Comparison of ENCODE assay signal across 1 cellular context in genomic region chr11:71787014-71787823, GRCh38.
TF ChIP-seq lines count a peak whose summit lies in the region.

No MANE protein-coding gene starts in this region.

TF ChIP-seq in GM12878, 131 proteins besides CTCF, POLR2A, EP300 and RAD21 (continued from another document):
- TF ChIP-seq RELB (IDR thresholded peaks at IDR 0.05; ENCODE audit: low read depth): no peak
- no peak for TF ChIP-seq ATF2 (IDR thresholded peaks at IDR 0.05; ENCODE audit: low read length)
- no peak for TF ChIP-seq ZNF24 (IDR thresholded peaks at IDR 0.05)
- TF ChIP-seq MYC (IDR thresholded peaks at IDR 0.05; ENCODE audit: insufficient read depth, insufficient read length, insufficient replicate concordance, low read length, severe bottlenecking): no peak
- no peak for TF ChIP-seq ZNF622 (IDR thresholded peaks at IDR 0.05)
- TF ChIP-seq NKRF (conservative IDR thresholded peaks at IDR 0.05): no peak
TF ChIP-seq in GM12878: peak in this region for 4.
